ENCODE assay signal across 8 cellular contexts in the genomic region with DNA sequence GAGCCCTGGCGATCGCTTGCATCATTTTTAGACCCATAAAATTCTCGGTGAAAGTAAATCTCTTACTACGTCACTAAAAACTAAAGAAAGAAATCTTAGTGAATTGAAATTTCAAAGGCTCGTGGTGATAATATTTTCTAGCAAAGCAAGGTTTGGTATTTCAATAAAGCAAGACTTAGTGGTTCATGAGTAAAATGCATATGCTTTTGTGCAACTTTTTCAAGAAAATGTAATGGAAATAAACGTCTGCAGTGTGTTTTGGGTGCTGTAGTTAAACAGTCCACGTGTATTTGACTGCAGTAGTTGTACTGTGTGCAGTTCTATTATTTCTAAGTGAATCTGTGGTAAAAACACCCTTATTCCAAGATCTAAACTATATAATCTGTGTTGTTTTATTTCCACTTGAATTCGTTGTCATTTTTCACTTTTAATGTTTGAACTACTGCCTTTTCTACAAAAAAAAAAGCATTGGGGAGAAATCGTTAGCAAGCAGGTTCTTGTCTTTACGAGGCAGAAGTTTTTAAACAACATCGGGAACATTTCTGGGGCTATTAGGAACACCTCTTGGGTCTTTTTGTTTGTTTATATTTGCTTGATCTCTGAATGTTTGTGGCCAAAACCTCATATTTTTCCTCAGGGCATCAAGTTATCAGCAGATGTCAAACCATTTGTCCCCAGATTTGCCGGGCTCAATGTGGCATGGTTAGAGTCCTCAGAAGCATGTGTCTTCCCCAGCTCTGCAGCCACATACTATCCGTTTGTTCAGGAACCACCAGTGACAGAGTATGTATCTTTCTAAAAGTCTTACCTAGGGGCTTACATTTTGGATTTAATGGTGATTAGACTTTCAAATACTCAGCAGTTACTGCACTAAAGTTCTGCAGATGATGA. TPM values are rescaled to one million over a fixed set of nuclear protein-coding genes. Genes with fewer than 3 reads are reported as not detected.
DNase-seq lines count a peak whose midpoint lies in the region; ATAC-seq and TF ChIP-seq lines count a peak whose summit lies in the region.

No MANE protein-coding gene starts in this region.

- TF ChIP-seq EP300 in tibial nerve (IDR thresholded peaks at IDR 0.05) = peak in 1 of 2 donors; percentile 85

- H3K36me3 ChIP-seq in ACC112 (ENCODE audit: insufficient read depth, low read length) (peaks cover 26% of the 10 kb centered on the region), right lobe of liver (peaks cover 0 to 4% (median 0%) of the 10 kb centered on the region in 4 donors), tibial nerve (no peaks in the 10 kb centered on the region)

- peak overlapping the region; percentile 2 for H2AFZ ChIP-seq in ACC112 (ENCODE audit: low read length, unreplicated experiment)

- peak; percentile 20 for DNase-seq in astrocyte of the hippocampus (ENCODE audit: low read depth, low spot score)
- DNase-seq in right lobe of liver = no peak
- no peak for DNase-seq in tibial nerve (ENCODE audit: low spot score in 2 of 2)
- no peak for DNase-seq in amygdala (lab: John Stamatoyannopoulos, UW)
- DNase-seq in mesenteric fat pad (ENCODE audit: low spot score) = no peak

- H3K4me3 ChIP-seq in ACC112 (ENCODE audit: low read depth, low read length) = peak overlapping the region; percentile 86
- peak overlapping the region; percentile 68 to 87 (median 71) for H3K4me3 ChIP-seq in right lobe of liver
- peak overlapping the region; percentile 57 to 90 (median 66) for H3K4me3 ChIP-seq in tibial nerve

- ATAC-seq in HG03064 (IDR thresholded peaks at IDR 0.05; ENCODE audit: low read depth, unreplicated experiment) (peak; percentile 1), right lobe of liver (peak in 1 of 4 donors; percentile 1), GM21723 (IDR thresholded peaks at IDR 0.05; ENCODE audit: unreplicated experiment) (no peak)

- intact Hi-C loops in right lobe of liver (cut with DNase I) = no loop called here

- H3K4me1 ChIP-seq in ACC112 (ENCODE audit: control insufficient read depth, insufficient read depth, low read length, unreplicated experiment) (peaks cover 38% of the 10 kb centered on the region), right lobe of liver (peaks cover 0 to 29% (median 10%) of the 10 kb centered on the region in 4 donors), tibial nerve (peaks cover 0 to 50% (median 12%) of the 10 kb centered on the region in 4 donors)

- H3K27ac ChIP-seq in ACC112 (ENCODE audit: low read depth, low read length) (peak overlapping the region; percentile 99), right lobe of liver (peak overlapping the region; percentile 97 to 100 (median 99)), tibial nerve (peak overlapping the region; percentile 93 to 100 (median 99))

- under 1% methylated on average over 13 of the region's 13 CpGs for WGBS in right lobe of liver (ENCODE audit: insufficient coverage, low coverage, low lambda C conversion rate, missing lambda C conversion rate)
- 1 to 2% methylated on average over 13 of the region's 13 CpGs for WGBS in tibial nerve, 2 donors

- TF ChIP-seq POLR2A in right lobe of liver (IDR thresholded peaks at IDR 0.05) (no peak), tibial nerve (IDR thresholded peaks at IDR 0.05) (no peak)

- peak in 2 of 4 donors; percentile 59 to 80 for TF ChIP-seq CTCF in right lobe of liver (IDR thresholded peaks at IDR 0.05)
- no peak for TF ChIP-seq CTCF in tibial nerve (IDR thresholded peaks at IDR 0.05)

- peaks cover 74% of the 10 kb centered on the region for H3K79me2 ChIP-seq in ACC112 (ENCODE audit: control insufficient read depth, insufficient read depth, low read length, unreplicated experiment)

- H3K27me3 ChIP-seq in ACC112 (ENCODE audit: insufficient read depth, low read length) = no peaks in the 10 kb centered on the region
- H3K27me3 ChIP-seq in right lobe of liver = no peaks in the 10 kb centered on the region
- no peaks in the 10 kb centered on the region for H3K27me3 ChIP-seq in tibial nerve

- H3K9me3 ChIP-seq in right lobe of liver (no peaks in the 10 kb centered on the region), tibial nerve (no peaks in the 10 kb centered on the region)

RNA-seq across cellular contexts. Expression of gene SECISBP2, which starts 1.0 kb away (rescaled TPM):
- 10 to 100 TPM; 17.3 to 34.2 (median 26.5) TPM for total RNA-seq in right lobe of liver
- 10 to 100 TPM; 57.7 to 77.1 (median 64.8) TPM for total RNA-seq in tibial nerve
- total RNA-seq in mesenteric fat pad = 37.7 TPM

RNA-seq across cellular contexts. Expression of gene CKS2, which starts 8.3 kb away (rescaled TPM):
- 10 to 100 TPM in 3 of 6 experiments, 1 to 10 TPM in 3; 4.4 to 27.2 (median 9.1) TPM for total RNA-seq in right lobe of liver
- 1 to 10 TPM; 3.5 to 7.2 (median 6.1) TPM for total RNA-seq in tibial nerve
- 6.5 TPM for total RNA-seq in mesenteric fat pad
